In the genomic region with DNA sequence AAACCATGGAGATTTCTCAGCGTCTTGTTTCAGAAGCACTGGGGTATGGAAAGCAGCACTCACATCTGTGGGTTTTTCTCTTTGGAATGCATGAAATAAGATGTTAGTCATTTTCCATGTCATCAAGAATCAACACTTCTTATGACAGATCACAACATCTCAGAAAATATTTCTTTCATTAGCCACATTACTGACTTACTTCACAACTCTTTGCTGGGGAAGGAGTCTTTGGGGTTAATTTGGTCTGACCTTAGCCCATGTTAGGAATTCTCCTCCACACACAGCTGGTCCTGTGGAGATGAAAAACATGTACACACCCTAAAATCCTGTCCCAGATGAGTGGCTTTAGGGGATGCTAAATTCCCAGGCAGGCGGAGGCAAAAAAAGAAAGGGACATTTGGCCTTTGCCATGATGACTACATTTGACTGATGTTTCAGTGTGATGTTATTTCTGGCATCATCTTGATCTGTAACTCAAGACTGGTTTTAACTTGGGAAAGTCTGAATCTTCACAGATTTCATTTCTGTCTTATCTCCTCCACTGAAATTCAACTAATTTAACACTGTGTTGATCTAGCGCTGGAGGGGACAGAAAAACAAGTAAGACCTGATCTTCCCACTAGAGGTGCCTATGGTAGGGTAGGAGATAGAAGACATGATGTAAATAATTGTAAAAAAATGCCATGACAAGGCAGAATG, we compare ENCODE assay signal across 9 cellular contexts.
DNase-seq lines count a peak whose midpoint lies in the region; ATAC-seq and TF ChIP-seq lines count a peak whose summit lies in the region.
"Had no signal": no experiment of that assay in that cellular context is flagged by ENCODE, and none has a peak within 500 bp of the region (broad histone marks: within the 10 kb centered on the region; RNA-seq: fewer than 3 reads in every experiment).

No MANE protein-coding gene starts in this region.

- H3K4me3 ChIP-seq in gastroesophageal sphincter (no peak overlapping the region), skeletal muscle cell (ENCODE audit: low read depth, low read length) (no peak overlapping the region)

- TF ChIP-seq POLR2A in gastroesophageal sphincter (IDR thresholded peaks at IDR 0.05): no peak

- no peaks in the 10 kb centered on the region for H3K36me3 ChIP-seq in gastroesophageal sphincter

- H3K9me3 ChIP-seq in gastroesophageal sphincter: no peaks in the 10 kb centered on the region

- peak overlapping the region in 3 of 4 donors; percentile 9 to 65 (median 46) for H3K27ac ChIP-seq in gastroesophageal sphincter

- H3K4me1 ChIP-seq in gastroesophageal sphincter: peaks cover 0 to 20% (median 10%) of the 10 kb centered on the region in 3 donors

- TF ChIP-seq EP300 in gastroesophageal sphincter (IDR thresholded peaks at IDR 0.05): no peak

- ATAC-seq in gastroesophageal sphincter: peak; percentile 74
- no peak for ATAC-seq in HG03045 (IDR thresholded peaks at IDR 0.05; ENCODE audit: unreplicated experiment)

- TF ChIP-seq CTCF in gastroesophageal sphincter (IDR thresholded peaks at IDR 0.05): no peak

- H3K27me3 ChIP-seq in gastroesophageal sphincter: no peaks in the 10 kb centered on the region

- DNase-seq in GM04503 (ENCODE audit: low read depth) (peak; percentile 86), amniotic stem cell (lab: John Stamatoyannopoulos, UW) (peak; percentile 52), skeletal muscle cell (ENCODE audit: low read depth) (peak; percentile 92), OCI-M1 (lab: John Stamatoyannopoulos, UW) (no peak), Ammon's horn (ENCODE audit: low spot score) (no peak)
- no peak for DNase-seq in stimulated activated naive CD4-positive, alpha-beta T cell (lab: John Stamatoyannopoulos, UW)
- DNase-seq: KBM-7 had no signal

- WGBS in gastroesophageal sphincter (ENCODE audit: low coverage in 1 of 2), 2 donors: 58 to 70% methylated on average over 3 of the region's 3 CpGs

Comparison
In these comparisons a context has a peak if more than half of its experiments do, and no peak if none do; other contexts are left out.
1. DNase-seq: peak in GM04503 (single experiment), amniotic stem cell (single experiment) and skeletal muscle cell (single experiment); none in OCI-M1 (single experiment), stimulated activated naive CD4-positive, alpha-beta T cell (0 of 6) and Ammon's horn (single experiment).